Comparison of ENCODE assay signal across 12 cellular contexts in genomic region chr6:162099685-162100084, GRCh38.
DNase-seq lines count a peak whose midpoint lies in the region; ATAC-seq, FAIRE-seq and TF ChIP-seq lines count a peak whose summit lies in the region.
"Had no signal": no experiment of that assay in that cellular context is flagged by ENCODE, and none has a peak within 500 bp of the region (broad histone marks: within the 10 kb centered on the region; RNA-seq: fewer than 3 reads in every experiment).

No MANE protein-coding gene starts in this region.

- H3K9me2 ChIP-seq in Karpas-422 (replicated peaks; ENCODE audit: insufficient read depth, low read length), result no peaks in the 10 kb centered on the region

- TF ChIP-seq CTCF in endothelial cell (IDR thresholded peaks at IDR 0.05; ENCODE audit: unreplicated experiment), result no peak

- peaks cover 3% of the 10 kb centered on the region for H3K4me1 Mint-ChIP-seq in activated naive CD4-positive, alpha-beta T cell treated with anti-CD3 and anti-CD28 coated beads for 36 hours (ENCODE audit: low read depth)
- no peaks in the 10 kb centered on the region for H3K4me1 Mint-ChIP-seq in activated naive CD4-positive, alpha-beta T cell treated with anti-CD3 and anti-CD28 coated beads, Interleukin-2, amount 10 ng/mL, durations not matched to agents 7 days and 5 days
- H3K4me1 Mint-ChIP-seq in endothelial cell (ENCODE audit: unreplicated experiment), result no peaks in the 10 kb centered on the region
- H3K4me1 Mint-ChIP-seq: activated B cell treated with CpG ODN at 0.5 μM for 24 hours, H9 had no signal

- no peaks in the 10 kb centered on the region for H3K36me3 ChIP-seq in Karpas-422 (ENCODE audit: insufficient read depth, low read length)

- intact Hi-C loops in activated naive CD4-positive, alpha-beta T cell treated with anti-CD3 and anti-CD28 coated beads for 36 hours (cut with micrococcal nuclease), result no loop called here

- no peaks in the 10 kb centered on the region for H3K4me1 ChIP-seq in Karpas-422 (ENCODE audit: low read length)

- ATAC-seq in GM19452 (IDR thresholded peaks at IDR 0.05; ENCODE audit: unreplicated experiment), result no peak

- H3K9me3 ChIP-seq in Karpas-422 (ENCODE audit: low read length), result no peaks in the 10 kb centered on the region

- no peaks in the 10 kb centered on the region for H3K27me3 Mint-ChIP-seq in activated naive CD4-positive, alpha-beta T cell treated with anti-CD3 and anti-CD28 coated beads for 36 hours (ENCODE audit: low read depth)
- H3K27me3 Mint-ChIP-seq in activated naive CD4-positive, alpha-beta T cell treated with anti-CD3 and anti-CD28 coated beads, Interleukin-2, amount 10 ng/mL, durations not matched to agents 7 days and 5 days, result no peaks in the 10 kb centered on the region
- peaks cover 4% of the 10 kb centered on the region for H3K27me3 Mint-ChIP-seq in endothelial cell (ENCODE audit: unreplicated experiment)
- H3K27me3 Mint-ChIP-seq: activated B cell treated with CpG ODN at 0.5 μM for 24 hours had no signal

- H3K4me3 Mint-ChIP-seq in activated naive CD4-positive, alpha-beta T cell treated with anti-CD3 and anti-CD28 coated beads for 36 hours, result no peak overlapping the region
- no peak overlapping the region for H3K4me3 Mint-ChIP-seq in activated naive CD4-positive, alpha-beta T cell treated with anti-CD3 and anti-CD28 coated beads, Interleukin-2, amount 10 ng/mL, durations not matched to agents 7 days and 5 days
- no peak overlapping the region for H3K4me3 Mint-ChIP-seq in endothelial cell (ENCODE audit: unreplicated experiment)
- H3K4me3 Mint-ChIP-seq: activated B cell treated with CpG ODN at 0.5 μM for 24 hours, H9, neural crest cell had no signal

- no peak overlapping the region for H3K27ac Mint-ChIP-seq in activated naive CD4-positive, alpha-beta T cell treated with anti-CD3 and anti-CD28 coated beads for 36 hours
- no peak overlapping the region for H3K27ac Mint-ChIP-seq in activated naive CD4-positive, alpha-beta T cell treated with anti-CD3 and anti-CD28 coated beads, Interleukin-2, amount 10 ng/mL, durations not matched to agents 7 days and 5 days
- H3K27ac Mint-ChIP-seq in endothelial cell (ENCODE audit: unreplicated experiment), result no peak overlapping the region
- H3K27ac Mint-ChIP-seq: activated B cell treated with CpG ODN at 0.5 μM for 24 hours, H9 had no signal

- no peaks in the 10 kb centered on the region for H3K27me3 ChIP-seq in Karpas-422 (ENCODE audit: low read length)

- H3K9ac ChIP-seq in Karpas-422 (ENCODE audit: low read length), result no peak overlapping the region

- H3K36me3 Mint-ChIP-seq in activated naive CD4-positive, alpha-beta T cell treated with anti-CD3 and anti-CD28 coated beads for 36 hours (ENCODE audit: low read depth), result peaks cover 11% of the 10 kb centered on the region
- H3K36me3 Mint-ChIP-seq in activated naive CD4-positive, alpha-beta T cell treated with anti-CD3 and anti-CD28 coated beads, Interleukin-2, amount 10 ng/mL, durations not matched to agents 7 days and 5 days, result no peaks in the 10 kb centered on the region
- no peaks in the 10 kb centered on the region for H3K36me3 Mint-ChIP-seq in endothelial cell (ENCODE audit: low read depth, unreplicated experiment)

- no peak for FAIRE-seq in urothelium cell line (lab: Jason Lieb, UNC)

- no peaks in the 10 kb centered on the region for H3K79me2 ChIP-seq in Karpas-422 (ENCODE audit: low read length)

- H4K20me1 ChIP-seq in Karpas-422 (ENCODE audit: insufficient read depth, low read depth, low read length), result no peaks in the 10 kb centered on the region

- no peak overlapping the region for H2AFZ ChIP-seq in Karpas-422 (ENCODE audit: low read length)

- H3K9me3 Mint-ChIP-seq in activated naive CD4-positive, alpha-beta T cell treated with anti-CD3 and anti-CD28 coated beads for 36 hours, result peaks cover 12% of the 10 kb centered on the region
- peaks cover 13% of the 10 kb centered on the region for H3K9me3 Mint-ChIP-seq in activated naive CD4-positive, alpha-beta T cell treated with anti-CD3 and anti-CD28 coated beads, Interleukin-2, amount 10 ng/mL, durations not matched to agents 7 days and 5 days
- no peaks in the 10 kb centered on the region for H3K9me3 Mint-ChIP-seq in endothelial cell (ENCODE audit: unreplicated experiment)
- H3K9me3 Mint-ChIP-seq: H9 had no signal

- peak; percentile 49 for DNase-seq in activated naive CD4-positive, alpha-beta T cell treated with anti-CD3 and anti-CD28 coated beads for 36 hours
- no peak for DNase-seq in activated naive CD4-positive, alpha-beta T cell treated with anti-CD3 and anti-CD28 coated beads, Interleukin-2, amount 10 ng/mL, durations not matched to agents 7 days and 5 days
- DNase-seq in activated naive CD4-positive, alpha-beta T cell treated with anti-CD3 and anti-CD28 coated beads, Interleukin-2, amount 50 U/mL, for 16 hours, result peak; percentile 22
- DNase-seq in kidney tubule cell (ENCODE audit: low spot score) (peak; percentile 95), urothelium cell line (ENCODE audit: low spot score) (peak; percentile 54), endothelial cell (ENCODE audit: low spot score) (no peak), Karpas-422 (no peak)
- DNase-seq: activated B cell treated with CpG ODN at 0.5 μM for 24 hours, H9, NCI-H1436 had no signal

- no peak overlapping the region for H3K4me3 ChIP-seq in Karpas-422 (ENCODE audit: low read length)

- H3K27ac ChIP-seq in Karpas-422 (ENCODE audit: low read length), result no peak overlapping the region

- CTCF ChIA-PET in activated naive CD4-positive, alpha-beta T cell treated with anti-CD3 and anti-CD28 coated beads for 36 hours (lab: Charles Lee), result no interaction called here
- CTCF ChIA-PET in activated naive CD4-positive, alpha-beta T cell treated with anti-CD3 and anti-CD28 coated beads, Interleukin-2, amount 10 ng/mL, durations not matched to agents 7 days and 5 days (lab: Charles Lee), result no interaction called here

- no peak overlapping the region for H3K4me2 ChIP-seq in Karpas-422 (ENCODE audit: low read depth, low read length, poor library complexity, severe bottlenecking)

Comparison
In these comparisons a context has a peak if more than half of its experiments do, and no peak if none do; other contexts are left out.
1. DNase-seq: peak in activated naive CD4-positive, alpha-beta T cell treated with anti-CD3 and anti-CD28 coated beads for 36 hours (single experiment), activated naive CD4-positive, alpha-beta T cell treated with anti-CD3 and anti-CD28 coated beads, Interleukin-2, amount 50 U/mL, for 16 hours (single experiment), kidney tubule cell (single experiment) and urothelium cell line (single experiment); none in activated naive CD4-positive, alpha-beta T cell treated with anti-CD3 and anti-CD28 coated beads, Interleukin-2, amount 10 ng/mL, durations not matched to agents 7 days and 5 days (single experiment), endothelial cell (single experiment) and Karpas-422 (single experiment).